ENCODE assay signal across 8 cellular contexts in the genomic region with DNA sequence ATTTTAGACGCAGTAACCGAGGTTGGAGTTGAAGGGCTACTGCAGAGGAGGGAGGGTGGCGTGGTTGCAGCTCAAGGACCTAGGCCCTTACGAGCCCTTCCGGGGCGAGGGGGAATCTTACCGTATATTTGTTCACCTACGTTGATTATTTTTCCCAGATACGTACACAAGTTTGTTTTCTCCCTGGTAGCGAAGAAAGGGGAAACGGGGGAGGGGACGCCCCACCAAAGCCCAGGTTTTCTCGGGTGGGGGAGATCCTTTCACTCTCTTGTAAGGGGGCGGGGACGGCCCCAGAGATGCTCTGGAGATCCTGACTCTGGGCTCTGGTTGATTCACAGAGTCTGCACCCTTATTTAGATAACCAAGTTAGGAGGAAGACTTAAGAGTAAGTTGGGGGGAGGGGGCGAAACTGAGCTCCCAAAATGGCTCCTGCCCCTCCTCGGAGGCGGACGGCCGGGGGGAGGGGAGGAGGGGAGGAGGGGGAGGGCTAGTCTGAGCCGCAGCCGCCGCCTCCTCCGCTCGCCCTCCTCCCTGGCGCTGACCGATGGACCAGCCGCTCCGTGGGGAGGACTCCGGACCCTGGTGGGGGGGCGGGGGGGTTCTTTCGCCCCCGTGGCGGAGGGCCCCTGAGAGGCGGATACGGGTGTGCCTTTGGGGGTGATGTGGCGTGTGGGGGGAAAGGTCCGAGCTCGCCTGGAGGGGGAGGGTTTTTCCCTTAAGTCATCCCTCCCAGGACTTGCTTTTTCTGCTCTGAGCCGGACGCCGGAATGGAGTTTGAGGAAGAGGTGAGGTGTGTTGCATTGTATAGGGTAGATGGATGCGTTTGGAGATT. TPM values are rescaled to one million over a fixed set of nuclear protein-coding genes. Genes with fewer than 3 reads are reported as not detected.
DNase-seq lines count a peak whose midpoint lies in the region; ATAC-seq and TF ChIP-seq lines count a peak whose summit lies in the region.

No MANE protein-coding gene starts in this region.

- H3K4me3 ChIP-seq in esophagus squamous epithelium: peak overlapping the region; percentile 71 to 92 (median 89)

- peak in 1 of 4 donors; percentile 63 for TF ChIP-seq POLR2A in esophagus squamous epithelium (IDR thresholded peaks at IDR 0.05)

- peaks cover 38 to 53% of the 10 kb centered on the region in 2 donors for H3K36me3 Mint-ChIP-seq in activated T-cell treated with anti-CD3 and anti-CD28 coated beads, Interleukin-2, amount 50 U/mL, for 72 hours (ENCODE audit: insufficient read depth in 2 of 2)

- peak overlapping the region; percentile 93 to 100 (median 100) for H3K27ac ChIP-seq in esophagus squamous epithelium

- no peaks in the 10 kb centered on the region for H3K27me3 Mint-ChIP-seq in activated T-cell treated with anti-CD3 and anti-CD28 coated beads, Interleukin-2, amount 50 U/mL, for 72 hours (ENCODE audit: low read depth)

- no peaks in the 10 kb centered on the region for H3K9me3 ChIP-seq in esophagus squamous epithelium

- intact Hi-C loops in esophagus squamous epithelium (cut with DNase I): no loop called here

- no peaks in the 10 kb centered on the region for H3K9me3 Mint-ChIP-seq in activated T-cell treated with anti-CD3 and anti-CD28 coated beads, Interleukin-2, amount 50 U/mL, for 72 hours

- 0 to 1% methylated on average over 7 to 23 of the region's 43 CpGs for WGBS in esophagus squamous epithelium, 2 donors

- no peaks in the 10 kb centered on the region for H3K27me3 ChIP-seq in esophagus squamous epithelium

- peak; percentile 21 to 44 for ATAC-seq in activated T-cell treated with anti-CD3 and anti-CD28 coated beads, Interleukin-2, amount 50 U/mL, for 72 hours (replicated peaks in 1 of 2)
- ATAC-seq in HG03571 (IDR thresholded peaks at IDR 0.05; ENCODE audit: unreplicated experiment): no peak

- H3K4me1 Mint-ChIP-seq in activated T-cell treated with anti-CD3 and anti-CD28 coated beads, Interleukin-2, amount 50 U/mL, for 72 hours (ENCODE audit: low read depth): peaks cover 32% of the 10 kb centered on the region

- H3K36me3 ChIP-seq in esophagus squamous epithelium: peaks cover 10 to 28% (median 21%) of the 10 kb centered on the region in 3 donors

- no peak for TF ChIP-seq CTCF in esophagus squamous epithelium (IDR thresholded peaks at IDR 0.05)

- H3K4me3 Mint-ChIP-seq in activated T-cell treated with anti-CD3 and anti-CD28 coated beads, Interleukin-2, amount 50 U/mL, for 72 hours: peak overlapping the region; percentile 86 to 97

- H3K4me1 ChIP-seq in esophagus squamous epithelium: peaks cover 4 to 43% (median 26%) of the 10 kb centered on the region in 3 donors

- DNase-seq in CD1c-positive myeloid dendritic cell (ENCODE audit: extremely low spot score) (peak; percentile 85), HS-5 (ENCODE audit: low read depth) (peak; percentile 53), OCI-M1 (lab: John Stamatoyannopoulos, UW) (peak; percentile 96), esophagus squamous epithelium (lab: John Stamatoyannopoulos, UW) (no peak), myocyte (ENCODE audit: low read depth) (peak; percentile 95)
- peak; percentile 88 to 91 for DNase-seq in activated T-cell treated with anti-CD3 and anti-CD28 coated beads, Interleukin-2, amount 50 U/mL, for 72 hours
- peak; percentile 71 to 83 for DNase-seq in stimulated activated CD8-positive, alpha-beta memory T cell treated with anti-CD3 and anti-CD28 coated beads, Interleukin-7, amount 100 ng/mL, for 48 hours (ENCODE audit: extremely low read depth in 1 of 2, low read depth in 1 of 2)

- H3K27ac Mint-ChIP-seq in activated T-cell treated with anti-CD3 and anti-CD28 coated beads, Interleukin-2, amount 50 U/mL, for 72 hours: peak overlapping the region; percentile 99

RNA-seq across cellular contexts. Expression of a gene that starts 2.2 kb away (rescaled TPM):
- total RNA-seq in activated T-cell treated with anti-CD3 and anti-CD28 coated beads, Interleukin-2, amount 50 U/mL, for 72 hours: 100 to 1,000 TPM; 238 to 291 TPM
- total RNA-seq in esophagus squamous epithelium: 100 to 1,000 TPM; 110 to 152 (median 132) TPM
- 108 and 112 TPM in 2 replicates for total RNA-seq in myocyte
- polyA plus RNA-seq in myocyte (2012): 126 TPM

RNA-seq across cellular contexts. Expression of a gene that starts 17.7 kb away (rescaled TPM):
- 10 to 100 TPM; 19.4 to 20.2 TPM for total RNA-seq in activated T-cell treated with anti-CD3 and anti-CD28 coated beads, Interleukin-2, amount 50 U/mL, for 72 hours
- total RNA-seq in esophagus squamous epithelium (10 to 100 TPM in 2 of 4 donors, 1 to 10 TPM in 2; 4.7 to 36.4 (median 12.6) TPM), myocyte (2.1 and 4.3 TPM in 2 replicates)
- 6.3 TPM for polyA plus RNA-seq in myocyte (2012)

RNA-seq across cellular contexts. Expression of a gene that starts 29.8 kb away (rescaled TPM):
- total RNA-seq in activated T-cell treated with anti-CD3 and anti-CD28 coated beads, Interleukin-2, amount 50 U/mL, for 72 hours: 1 to 10 TPM; 3.4 to 3.6 TPM
- 10 to 100 TPM in 2 of 4 donors, 1 to 10 TPM in 2; 3.4 to 24.8 (median 9.2) TPM for total RNA-seq in esophagus squamous epithelium
- total RNA-seq in myocyte: not detected in 2 replicates
- not detected for polyA plus RNA-seq in myocyte (2012)

RNA-seq across cellular contexts. Expression of a gene that starts 38.8 kb away (rescaled TPM):
- 1 to 10 TPM; 3.1 to 3.9 TPM for total RNA-seq in activated T-cell treated with anti-CD3 and anti-CD28 coated beads, Interleukin-2, amount 50 U/mL, for 72 hours
- total RNA-seq in esophagus squamous epithelium (1 to 10 TPM in 2 of 4 donors, under 1 TPM in 2; 0.61 to 9.7 (median 1.6) TPM), myocyte (not detected in 2 replicates)
- polyA plus RNA-seq in myocyte (2012): not detected
